In genomic region chr17:47188799-47189731, GRCh38 we compare ENCODE assay signal across 8 cellular contexts. TPM values are rescaled to one million over a fixed set of nuclear protein-coding genes. Genes with fewer than 3 reads are reported as not detected.
DNase-seq lines count a peak whose midpoint lies in the region; ATAC-seq and TF ChIP-seq lines count a peak whose summit lies in the region.

TSS of gene CDC27 (minus strand) at chr17:47189295. CDS start at chr17:47189172, 123 bp downstream.

- ATAC-seq in activated T-helper 17 cell treated with anti-CD3 and anti-CD28 coated beads, Interleukin-2, amount 50 U/mL, for 72 hours (replicated peaks): peak; percentile 96
- ATAC-seq in naive B cell (ENCODE audit: low read depth in 2 of 2): peak; percentile 89
- ATAC-seq in stimulated activated memory B cell treated with anti-CD40 and anti-IgM and Interleukin-4, amounts not matched to agents 10 μg/mL and 1 μg/mL and 100 μg/mL, for 72 hours: peak; percentile 98

- peaks cover 38% of the 10 kb centered on the region for H3K4me1 Mint-ChIP-seq in activated T-helper 17 cell treated with anti-CD3 and anti-CD28 coated beads, Interleukin-2, amount 50 U/mL, for 72 hours
- H3K4me1 Mint-ChIP-seq in naive B cell: peaks cover 40 to 71% (median 55%) of the 10 kb centered on the region in 3 donors
- H3K4me1 Mint-ChIP-seq in stimulated activated memory B cell treated with anti-CD40 and anti-IgM and Interleukin-4, amounts not matched to agents 10 μg/mL and 1 μg/mL and 100 μg/mL, for 72 hours: peaks cover 60% of the 10 kb centered on the region

- no peaks in the 10 kb centered on the region for H3K9me3 Mint-ChIP-seq in activated T-helper 17 cell treated with anti-CD3 and anti-CD28 coated beads, Interleukin-2, amount 50 U/mL, for 72 hours
- H3K9me3 Mint-ChIP-seq in naive B cell: peaks cover 0 to 4% (median 0%) of the 10 kb centered on the region in 7 donors
- no peaks in the 10 kb centered on the region for H3K9me3 Mint-ChIP-seq in stimulated activated memory B cell treated with anti-CD40 and anti-IgM and Interleukin-4, amounts not matched to agents 10 μg/mL and 1 μg/mL and 100 μg/mL, for 72 hours

- no peaks in the 10 kb centered on the region for H3K27me3 Mint-ChIP-seq in activated T-helper 17 cell treated with anti-CD3 and anti-CD28 coated beads, Interleukin-2, amount 50 U/mL, for 72 hours
- no peaks in the 10 kb centered on the region for H3K27me3 Mint-ChIP-seq in naive B cell
- H3K27me3 Mint-ChIP-seq in stimulated activated memory B cell treated with anti-CD40 and anti-IgM and Interleukin-4, amounts not matched to agents 10 μg/mL and 1 μg/mL and 100 μg/mL, for 72 hours: no peaks in the 10 kb centered on the region

- peak within 1 kb of the TSS; percentile 94 for H3K27ac ChIP-seq in RWPE1

- CTCF ChIA-PET in RWPE1 (lab: Yijun Ruan, JAX): interaction anchor here (1.0 kb wide), 1 partner anchor 126 kb away, joined by 3 read pairs; no protein-coding TSS in a partner anchor

- H3K4me3 Mint-ChIP-seq in activated T-helper 17 cell treated with anti-CD3 and anti-CD28 coated beads, Interleukin-2, amount 50 U/mL, for 72 hours: peak within 1 kb of the TSS; percentile 97
- peak within 1 kb of the TSS; percentile 95 to 98 (median 96) for H3K4me3 Mint-ChIP-seq in naive B cell
- H3K4me3 Mint-ChIP-seq in stimulated activated memory B cell treated with anti-CD40 and anti-IgM and Interleukin-4, amounts not matched to agents 10 μg/mL and 1 μg/mL and 100 μg/mL, for 72 hours: peak within 1 kb of the TSS; percentile 92

- POLR2A ChIA-PET in RWPE1 (lab: Yijun Ruan, JAX; ENCODE audit: low non-redundant PET): no interaction called here

- TF ChIP-seq CTCF in LNCaP clone FGC (IDR thresholded peaks at IDR 0.05; ENCODE audit: control insufficient read depth, extremely low read depth, insufficient read depth): no peak
- no peak for TF ChIP-seq CTCF in RWPE1 (conservative IDR thresholded peaks at IDR 0.05; ENCODE audit: low read depth)

- peak within 1 kb of the TSS; percentile 63 for H3K4me3 ChIP-seq in LNCaP clone FGC (ENCODE audit: low read depth, low read length)

- DNase-seq in Daoy (ENCODE audit: low read depth) (peak; percentile 99), GOT3 (lab: John Stamatoyannopoulos, UW) (peak; percentile 96), LNCaP clone FGC (ENCODE audit: low read depth) (peak; percentile 90), RWPE1 (ENCODE audit: low spot score) (peak; percentile 96), fibroblast of gingiva (ENCODE audit: low read depth) (peak; percentile 95), naive B cell (peak; percentile 99)

- peak within 1 kb of the TSS; percentile 99 for H3K27ac Mint-ChIP-seq in activated T-helper 17 cell treated with anti-CD3 and anti-CD28 coated beads, Interleukin-2, amount 50 U/mL, for 72 hours
- H3K27ac Mint-ChIP-seq in naive B cell: peak within 1 kb of the TSS; percentile 95 to 99 (median 98)
- H3K27ac Mint-ChIP-seq in stimulated activated memory B cell treated with anti-CD40 and anti-IgM and Interleukin-4, amounts not matched to agents 10 μg/mL and 1 μg/mL and 100 μg/mL, for 72 hours: peak within 1 kb of the TSS; percentile 98

- peaks cover 30% of the 10 kb centered on the region for H3K36me3 Mint-ChIP-seq in activated T-helper 17 cell treated with anti-CD3 and anti-CD28 coated beads, Interleukin-2, amount 50 U/mL, for 72 hours (ENCODE audit: low read depth)
- peaks cover 0 to 4% of the 10 kb centered on the region in 2 donors for H3K36me3 Mint-ChIP-seq in naive B cell
- H3K36me3 Mint-ChIP-seq in stimulated activated memory B cell treated with anti-CD40 and anti-IgM and Interleukin-4, amounts not matched to agents 10 μg/mL and 1 μg/mL and 100 μg/mL, for 72 hours: peaks cover 5% of the 10 kb centered on the region

RNA-seq across cellular contexts. Expression of gene CDC27, which starts in this region (rescaled TPM):
- 79.9 and 117 TPM in 2 replicates for total RNA-seq in Daoy (2014; rRNA removed; shearing (Covaris generic))
- 100 to 1,000 TPM; 122 to 146 TPM for total RNA-seq in activated T-helper 17 cell treated with anti-CD3 and anti-CD28 coated beads, Interleukin-2, amount 50 U/mL, for 72 hours
- 100 to 1,000 TPM in 3 of 6 donors, 10 to 100 TPM in 3; 88.1 to 112 (median 97.6) TPM for polyA plus RNA-seq in naive B cell (ENCODE audit: low read depth in 6 of 6)

Comparison
In these comparisons a context has a peak if more than half of its experiments do, and no peak if none do; other contexts are left out.
1. Peak in every context shown above with its lines: DNase-seq, ATAC-seq, H3K4me3 ChIP-seq and H3K27ac ChIP-seq.